Comparison of ENCODE assay signal across 31 cellular contexts in genomic region chr4:98170035-98170434, GRCh38. TPM values are rescaled to one million over a fixed set of nuclear protein-coding genes. Genes with fewer than 3 reads are reported as not detected.
"Had no signal": no experiment of that assay in that cellular context is flagged by ENCODE, and none has a peak within 500 bp of the region (broad histone marks: within the 10 kb centered on the region; RNA-seq: fewer than 3 reads in every experiment).

No MANE protein-coding gene starts in this region.

- H3K27me3 Mint-ChIP-seq: dendritic cell treated with granulocyte-macrophage colony-stimulating factor and Interleukin-4, amounts not matched to agents 40 ng/mL and 50 ng/mL, for 4 days had no signal

- H3K9me3 ChIP-seq: colonic mucosa, esophagus muscularis mucosa, gastroesophageal sphincter, heart left ventricle, left ventricle myocardium inferior, lower lobe of right lung, psoas muscle, sigmoid colon, stomach, thyroid gland had no signal

- H3K27me3 ChIP-seq: colonic mucosa, esophagus muscularis mucosa, foreskin keratinocyte, gastroesophageal sphincter, heart left ventricle, hepatocyte, sigmoid colon, stomach, thyroid gland had no signal

- H3K27ac Mint-ChIP-seq: dendritic cell treated with granulocyte-macrophage colony-stimulating factor and Interleukin-4, amounts not matched to agents 40 ng/mL and 50 ng/mL, for 4 days; endodermal cell; nephron progenitor cell; stimulated activated effector memory CD8-positive, alpha-beta T cell treated with anti-CD3 and anti-CD28 coated beads, Interleukin-12 subunit alpha, Interleukin-12 subunit beta, amount 100 ng/mL, for 72 hours; type B pancreatic cell had no signal

- DNase-seq: colonic mucosa; effector CD8-positive, alpha-beta T cell; endodermal cell; foreskin keratinocyte; heart left ventricle; kidney glomerular epithelial cell; left colon; left ventricle myocardium inferior; lower lobe of right lung; naive thymus-derived CD8-positive, alpha-beta T cell; nephron progenitor cell; nucleus accumbens; psoas muscle; retina; sigmoid colon; stimulated activated CD4-positive, alpha-beta T cell treated with anti-CD3 and anti-CD28 coated beads, Interleukin-2, amount 100 ng/mL, for 24 hours; stimulated activated CD4-positive, alpha-beta T cell treated with anti-CD3 and anti-CD28 coated beads, Interleukin-4, amount 100 ng/mL, for 24 hours; stimulated activated naive CD4-positive, alpha-beta T cell treated with Interleukin-2 at 50 U/mL for 16 hours; stomach; thyroid gland had no signal

- H3K79me2 ChIP-seq: hepatocyte had no signal

- H3K4me1 ChIP-seq: colonic mucosa, esophagus muscularis mucosa, gastroesophageal sphincter, lower lobe of right lung, sigmoid colon, stomach had no signal

- H3K4me2 ChIP-seq: hepatocyte had no signal

- H3K4me1 Mint-ChIP-seq: naive thymus-derived CD8-positive, alpha-beta T cell; nephron progenitor cell; stimulated activated effector memory CD8-positive, alpha-beta T cell treated with anti-CD3 and anti-CD28 coated beads, Interleukin-12 subunit alpha, Interleukin-12 subunit beta, amount 100 ng/mL, for 72 hours had no signal

- H3K27ac ChIP-seq: colonic mucosa, esophagus muscularis mucosa, foreskin keratinocyte, gastroesophageal sphincter, heart left ventricle, hepatocyte, left ventricle myocardium inferior, lower lobe of right lung, psoas muscle, sigmoid colon, stomach, thyroid gland had no signal

- H3K36me3 ChIP-seq: colonic mucosa, esophagus muscularis mucosa, gastroesophageal sphincter, heart left ventricle, left ventricle myocardium inferior, lower lobe of right lung, sigmoid colon, stomach, thyroid gland had no signal

- ATAC-seq: foreskin keratinocyte; gastroesophageal sphincter; heart left ventricle; left colon; lower lobe of right lung; naive thymus-derived CD8-positive, alpha-beta T cell; psoas muscle; stimulated activated effector memory CD8-positive, alpha-beta T cell treated with anti-CD3 and anti-CD28 coated beads, Interleukin-12 subunit alpha, Interleukin-12 subunit beta, amount 100 ng/mL, for 72 hours had no signal

- H3K9me3 Mint-ChIP-seq: endodermal cell; naive thymus-derived CD8-positive, alpha-beta T cell; nephron progenitor cell; stimulated activated effector memory CD8-positive, alpha-beta T cell treated with anti-CD3 and anti-CD28 coated beads, Interleukin-12 subunit alpha, Interleukin-12 subunit beta, amount 100 ng/mL, for 72 hours; type B pancreatic cell had no signal

- H3K36me3 Mint-ChIP-seq: naive thymus-derived CD8-positive, alpha-beta T cell; stimulated activated effector memory CD8-positive, alpha-beta T cell treated with anti-CD3 and anti-CD28 coated beads, Interleukin-12 subunit alpha, Interleukin-12 subunit beta, amount 100 ng/mL, for 72 hours; type B pancreatic cell had no signal

- H2AFZ ChIP-seq: hepatocyte had no signal

- FAIRE-seq: islet of Langerhans had no signal

- H3K4me3 Mint-ChIP-seq: dendritic cell treated with granulocyte-macrophage colony-stimulating factor and Interleukin-4, amounts not matched to agents 40 ng/mL and 50 ng/mL, for 4 days; endodermal cell; naive thymus-derived CD8-positive, alpha-beta T cell; nephron progenitor cell; stimulated activated effector memory CD8-positive, alpha-beta T cell treated with anti-CD3 and anti-CD28 coated beads, Interleukin-12 subunit alpha, Interleukin-12 subunit beta, amount 100 ng/mL, for 72 hours; type B pancreatic cell had no signal

- H3K4me3 ChIP-seq: colonic mucosa, esophagus muscularis mucosa, gastroesophageal sphincter, heart left ventricle, hepatocyte, left ventricle myocardium inferior, lower lobe of right lung, psoas muscle, sigmoid colon, stomach, thyroid gland had no signal

RNA-seq across cellular contexts. Expression of gene STPG2, which starts 26.8 kb away (rescaled TPM):
- total RNA-seq: epithelial cell of proximal tubule, foreskin keratinocyte, left ventricle myocardium inferior, myocyte, osteocyte had no signal
- polyA plus RNA-seq: fibroblast of lung, foreskin keratinocyte, heart left ventricle had no signal
